Comparison of ENCODE assay signal across 1 cellular context in the genomic region with DNA sequence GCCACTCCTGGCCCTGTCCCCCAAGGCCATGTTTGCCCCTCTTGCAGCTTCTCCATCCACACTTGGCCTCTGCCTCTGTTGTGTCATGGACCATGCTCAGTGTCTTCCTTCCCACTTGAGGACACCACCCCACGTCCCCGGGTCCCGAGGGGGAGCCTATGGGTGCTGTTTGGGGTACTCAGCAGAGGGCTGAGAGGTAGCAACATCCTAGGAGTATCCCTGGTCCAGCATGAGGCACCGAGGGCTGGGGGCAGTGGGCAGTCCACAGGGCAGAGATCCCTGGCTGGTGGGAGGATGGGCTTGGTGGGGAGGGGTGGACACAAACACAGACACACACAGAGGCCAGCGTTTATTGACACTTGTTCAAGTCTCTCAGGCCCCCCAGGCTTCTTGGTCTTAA.
TF ChIP-seq lines count a peak whose summit lies in the region.

No MANE protein-coding gene starts in this region.

TF ChIP-seq in HEK293, 187 proteins besides CTCF, POLR2A, EP300 and RAD21 (continued from another document):
- TF ChIP-seq, protein P1, sequence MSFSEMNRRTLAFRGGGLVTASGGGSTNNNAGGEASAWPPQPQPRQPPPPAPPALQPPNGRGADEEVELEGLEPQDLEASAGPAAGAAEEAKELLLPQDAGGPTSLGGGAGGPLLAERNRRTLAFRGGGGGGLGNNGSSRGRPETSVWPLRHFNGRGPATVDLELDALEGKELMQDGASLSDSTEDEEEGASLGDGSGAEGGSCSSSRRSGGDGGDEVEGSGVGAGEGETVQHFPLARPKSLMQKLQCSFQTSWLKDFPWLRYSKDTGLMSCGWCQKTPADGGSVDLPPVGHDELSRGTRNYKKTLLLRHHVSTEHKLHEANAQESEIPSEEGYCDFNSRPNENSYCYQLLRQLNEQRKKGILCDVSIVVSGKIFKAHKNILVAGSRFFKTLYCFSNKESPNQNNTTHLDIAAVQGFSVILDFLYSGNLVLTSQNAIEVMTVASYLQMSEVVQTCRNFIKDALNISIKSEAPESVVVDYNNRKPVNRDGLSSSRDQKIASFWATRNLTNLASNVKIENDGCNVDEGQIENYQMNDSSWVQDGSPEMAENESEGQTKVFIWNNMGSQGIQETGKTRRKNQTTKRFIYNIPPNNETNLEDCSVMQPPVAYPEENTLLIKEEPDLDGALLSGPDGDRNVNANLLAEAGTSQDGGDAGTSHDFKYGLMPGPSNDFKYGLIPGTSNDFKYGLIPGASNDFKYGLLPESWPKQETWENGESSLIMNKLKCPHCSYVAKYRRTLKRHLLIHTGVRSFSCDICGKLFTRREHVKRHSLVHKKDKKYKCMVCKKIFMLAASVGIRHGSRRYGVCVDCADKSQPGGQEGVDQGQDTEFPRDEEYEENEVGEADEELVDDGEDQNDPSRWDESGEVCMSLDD (tag by site-specific recombination; IDR thresholded peaks at IDR 0.05): no peak
- TF ChIP-seq IKZF3 (tag by site-specific recombination; IDR thresholded peaks at IDR 0.05): no peak
- TF ChIP-seq ZNF23 (tag by site-specific recombination; IDR thresholded peaks at IDR 0.05; ENCODE audit: borderline replicate concordance): no peak
